ENCODE assay signal across 25 cellular contexts in genomic region chr5:145510769-145511168, GRCh38.
"Had no signal": no experiment of that assay in that cellular context is flagged by ENCODE, and none has a peak within 500 bp of the region (broad histone marks: within the 10 kb centered on the region; RNA-seq: fewer than 3 reads in every experiment).

No MANE protein-coding gene starts in this region.

- DNase-seq: activated CD4-positive, alpha-beta memory T cell treated with anti-CD3 and anti-CD28 coated beads for 36 hours; activated CD4-positive, alpha-beta T cell treated with anti-CD3 and anti-CD28 coated beads, Interleukin-2, amount 10 ng/mL, durations not matched to agents 7 days and 5 days; activated CD4-positive, CD25-positive, alpha-beta regulatory T cell; activated CD8-positive, alpha-beta memory T cell treated with anti-CD3 and anti-CD28 coated beads for 24 hours; activated gamma-delta T cell; activated naive CD4-positive, alpha-beta T cell treated with anti-CD3 and anti-CD28 coated beads for 36 hours; activated T-cell treated with anti-CD3 and anti-CD28 coated beads, Interleukin-2, amount 50 U/mL, for 48 hours; central memory CD4-positive, alpha-beta T cell; Karpas-422; MM.1S; NCI-H1105 treated with DMSO at 0.1 percent for 48 hours; NCI-H1436 treated with DMSO at 0.1 percent for 48 hours; NCI-H187 treated with DMSO at 0.1 percent for 48 hours; NCI-H2081 treated with DMSO at 0.1 percent for 48 hours; Peyer's patch; Right ventricle myocardium superior; SJCRH30; T-helper 17 cell; T-helper 9 cell had no signal

- H3K27me3 ChIP-seq: breast epithelium, Peyer's patch, SJCRH30 had no signal

- H3K27me3 Mint-ChIP-seq: activated CD4-positive, alpha-beta memory T cell treated with anti-CD3 and anti-CD28 coated beads for 36 hours; activated CD4-positive, alpha-beta T cell treated with anti-CD3 and anti-CD28 coated beads, Interleukin-2, amount 10 ng/mL, durations not matched to agents 7 days and 5 days; activated naive CD8-positive, alpha-beta T cell; activated T-helper 17 cell treated with anti-CD3 and anti-CD28 coated beads, Interleukin-2, amount 50 U/mL, for 72 hours; T-helper 17 cell had no signal

- H3K36me3 ChIP-seq: breast epithelium, Peyer's patch, SJCRH30 had no signal

- H3K4me3 Mint-ChIP-seq: activated CD4-positive, alpha-beta memory T cell treated with anti-CD3 and anti-CD28 coated beads for 36 hours; activated CD4-positive, alpha-beta T cell treated with anti-CD3 and anti-CD28 coated beads, Interleukin-2, amount 10 ng/mL, durations not matched to agents 7 days and 5 days; activated naive CD4-positive, alpha-beta T cell treated with anti-CD3 and anti-CD28 coated beads for 36 hours; activated naive CD8-positive, alpha-beta T cell; activated T-helper 17 cell treated with anti-CD3 and anti-CD28 coated beads, Interleukin-2, amount 50 U/mL, for 72 hours; T-helper 17 cell had no signal

- FAIRE-seq: TTC549 had no signal

- H3K9me3 ChIP-seq: breast epithelium, Peyer's patch, SJCRH30 had no signal

- H3K4me3 ChIP-seq: breast epithelium, Peyer's patch, SJCRH30 had no signal

- H3K36me3 Mint-ChIP-seq: activated CD4-positive, alpha-beta memory T cell treated with anti-CD3 and anti-CD28 coated beads for 36 hours; activated naive CD8-positive, alpha-beta T cell had no signal

- ATAC-seq: activated T-helper 17 cell treated with anti-CD3 and anti-CD28 coated beads, Interleukin-2, amount 50 U/mL, for 72 hours; T-helper 17 cell had no signal

- H3K27ac Mint-ChIP-seq: activated CD4-positive, alpha-beta memory T cell treated with anti-CD3 and anti-CD28 coated beads for 36 hours; activated CD4-positive, alpha-beta T cell treated with anti-CD3 and anti-CD28 coated beads, Interleukin-2, amount 10 ng/mL, durations not matched to agents 7 days and 5 days; activated naive CD4-positive, alpha-beta T cell treated with anti-CD3 and anti-CD28 coated beads for 36 hours; activated naive CD8-positive, alpha-beta T cell; activated T-helper 17 cell treated with anti-CD3 and anti-CD28 coated beads, Interleukin-2, amount 50 U/mL, for 72 hours; T-helper 17 cell had no signal

- H3K4me1 Mint-ChIP-seq: activated CD4-positive, alpha-beta T cell treated with anti-CD3 and anti-CD28 coated beads, Interleukin-2, amount 10 ng/mL, durations not matched to agents 7 days and 5 days; activated T-helper 17 cell treated with anti-CD3 and anti-CD28 coated beads, Interleukin-2, amount 50 U/mL, for 72 hours; T-helper 17 cell had no signal

- H3K27ac ChIP-seq: breast epithelium, RWPE1, SJCRH30, VCaP had no signal

- H3K4me1 ChIP-seq: breast epithelium, SJCRH30 had no signal
